Comparison of ENCODE assay signal across 15 cellular contexts in genomic region chr11:118215262-118215661, GRCh38. TPM values are rescaled to one million over a fixed set of nuclear protein-coding genes. Genes with fewer than 3 reads are reported as not detected.
A peak's percentile ranks its signal among the peaks of the same experiment; 100 is the strongest.
DNase-seq lines count a peak whose midpoint lies in the region; ATAC-seq and TF ChIP-seq lines count a peak whose summit lies in the region.
"Had no signal": no experiment of that assay in that cellular context is flagged by ENCODE, and none has a peak within 500 bp of the region (broad histone marks: within the 10 kb centered on the region; RNA-seq: fewer than 3 reads in every experiment).

No MANE protein-coding gene starts in this region.

- H3K27me3 ChIP-seq in SU-DHL-6 (ENCODE audit: low read length) (no peaks in the 10 kb centered on the region), upper lobe of right lung (no peaks in the 10 kb centered on the region)

- H3K9me2 ChIP-seq in SU-DHL-6 (replicated peaks; ENCODE audit: insufficient read depth, low read length) = no peaks in the 10 kb centered on the region

- no peaks in the 10 kb centered on the region for H4K20me1 ChIP-seq in SU-DHL-6 (ENCODE audit: low read depth, low read length)

- H3K27me3 Mint-ChIP-seq in activated naive CD4-positive, alpha-beta T cell treated with anti-CD3 and anti-CD28 coated beads, Interleukin-2, amount 50 U/mL, for 24 hours = no peaks in the 10 kb centered on the region
- no peaks in the 10 kb centered on the region for H3K27me3 Mint-ChIP-seq in effector memory CD8-positive, alpha-beta T cell

- no peaks in the 10 kb centered on the region for H3K79me2 ChIP-seq in SU-DHL-6 (ENCODE audit: insufficient read depth, low read length)

- H3K4me3 ChIP-seq in SU-DHL-6 (ENCODE audit: insufficient read depth, low read length, poor library complexity, severe bottlenecking) (no peak overlapping the region), upper lobe of right lung (no peak overlapping the region)
- H3K4me3 ChIP-seq: sigmoid colon had no signal

- H3K27ac Mint-ChIP-seq in activated naive CD4-positive, alpha-beta T cell treated with anti-CD3 and anti-CD28 coated beads, Interleukin-2, amount 50 U/mL, for 24 hours = peak overlapping the region; percentile 99
- peak overlapping the region; percentile 87 to 94 for H3K27ac Mint-ChIP-seq in effector memory CD8-positive, alpha-beta T cell

- H3K4me2 ChIP-seq in SU-DHL-6 (ENCODE audit: low read depth, low read length, poor library complexity, severe bottlenecking) = peak overlapping the region; percentile 35

- H3K36me3 Mint-ChIP-seq in activated naive CD4-positive, alpha-beta T cell treated with anti-CD3 and anti-CD28 coated beads, Interleukin-2, amount 50 U/mL, for 24 hours = peaks cover 38% of the 10 kb centered on the region
- H3K36me3 Mint-ChIP-seq in effector memory CD8-positive, alpha-beta T cell (ENCODE audit: insufficient read depth) = peaks cover 44% of the 10 kb centered on the region

- ATAC-seq in effector memory CD8-positive, alpha-beta T cell (replicated peaks) = peak; percentile 62
- ATAC-seq in upper lobe of right lung = no peak

- H3K4me1 Mint-ChIP-seq in activated naive CD4-positive, alpha-beta T cell treated with anti-CD3 and anti-CD28 coated beads, Interleukin-2, amount 50 U/mL, for 24 hours = peaks cover 86% of the 10 kb centered on the region
- H3K4me1 Mint-ChIP-seq in effector memory CD8-positive, alpha-beta T cell (ENCODE audit: low read depth in 2 of 2) = peaks cover 61 to 74% of the 10 kb centered on the region in 2 donors

- H3K9me3 ChIP-seq in SU-DHL-6 (ENCODE audit: insufficient read depth, low read length) = no peaks in the 10 kb centered on the region
- H3K9me3 ChIP-seq in upper lobe of right lung = no peaks in the 10 kb centered on the region
- H3K9me3 ChIP-seq: sigmoid colon had no signal

- H3K4me1 ChIP-seq in upper lobe of right lung = peaks cover 40% of the 10 kb centered on the region
- H3K4me1 ChIP-seq: sigmoid colon had no signal

- peak overlapping the region; percentile 86 for H3K4me3 Mint-ChIP-seq in activated naive CD4-positive, alpha-beta T cell treated with anti-CD3 and anti-CD28 coated beads, Interleukin-2, amount 50 U/mL, for 24 hours
- H3K4me3 Mint-ChIP-seq in effector memory CD8-positive, alpha-beta T cell = peak overlapping the region; percentile 76 to 88
- H3K4me3 Mint-ChIP-seq: neural crest cell had no signal

- H2AFZ ChIP-seq in SU-DHL-6 (ENCODE audit: low read depth, low read length, severe bottlenecking) = no peak overlapping the region

- H3K27ac ChIP-seq in SU-DHL-6 (ENCODE audit: low read depth, low read length) = no peak overlapping the region
- H3K27ac ChIP-seq in upper lobe of right lung = peak overlapping the region; percentile 56

- H3K9ac ChIP-seq in SU-DHL-6 (ENCODE audit: low read length) = no peak overlapping the region

- TF ChIP-seq CTCF in SU-DHL-6 (IDR thresholded peaks at IDR 0.05; ENCODE audit: insufficient read depth, low read length, poor library complexity, severe bottlenecking) = no peak
- TF ChIP-seq CTCF in upper lobe of right lung (IDR thresholded peaks at IDR 0.05) = no peak

- H3F3A ChIP-seq in SU-DHL-6 (ENCODE audit: insufficient read depth) = no peaks in the 10 kb centered on the region

- DNase-seq in activated naive CD4-positive, alpha-beta T cell treated with anti-CD3 and anti-CD28 coated beads, Interleukin-2, amount 50 U/mL, for 16 hours = no peak
- no peak for DNase-seq in effector memory CD8-positive, alpha-beta T cell
- DNase-seq in upper lobe of right lung (no peak), COR-L47 (lab: John Stamatoyannopoulos, UW) (no peak), NCI-H526 treated with DMSO at 0.1 percent for 48 hours (lab: John Stamatoyannopoulos, UW) (no peak), kidney glomerular epithelial cell (lab: John Stamatoyannopoulos, UW) (no peak)
- DNase-seq: activated effector memory CD4-positive, alpha-beta T cell treated with anti-CD3 and anti-CD28 coated beads, Interleukin-2, amount 50 U/mL, for 16 hours; DMS79 treated with DMSO at 0.1 percent for 48 hours; effector CD4-positive, alpha-beta T cell; NCI-H1930; NCI-H510A treated with DMSO at 0.1 percent for 48 hours; sigmoid colon had no signal

- intact Hi-C loops in upper lobe of right lung (cut with DNase I) = no loop called here

- H3K36me3 ChIP-seq in SU-DHL-6 (ENCODE audit: low read length) = no peaks in the 10 kb centered on the region
- peaks cover 5% of the 10 kb centered on the region for H3K36me3 ChIP-seq in upper lobe of right lung
- H3K36me3 ChIP-seq: sigmoid colon had no signal

- no peaks in the 10 kb centered on the region for H3K9me3 Mint-ChIP-seq in activated naive CD4-positive, alpha-beta T cell treated with anti-CD3 and anti-CD28 coated beads, Interleukin-2, amount 50 U/mL, for 24 hours
- no peaks in the 10 kb centered on the region for H3K9me3 Mint-ChIP-seq in effector memory CD8-positive, alpha-beta T cell

RNA-seq across cellular contexts. Expression of gene JAML, which starts 9.5 kb away (rescaled TPM):
- 87.9 TPM for total RNA-seq in upper lobe of right lung
- total RNA-seq: neural crest cell had no signal

RNA-seq across cellular contexts. Expression of gene MPZL3, which starts 36.9 kb away (rescaled TPM):
- total RNA-seq in upper lobe of right lung = 11.8 TPM

RNA-seq across cellular contexts. Expression of gene SCN2B, which starts 38.8 kb away (rescaled TPM):
- total RNA-seq in upper lobe of right lung = 2.5 TPM

RNA-seq across cellular contexts. Expression of gene MPZL2, which starts 48.8 kb away (rescaled TPM):
- 119 TPM for total RNA-seq in upper lobe of right lung
- total RNA-seq: neural crest cell had no signal
